Comparison of ENCODE assay signal across 14 cellular contexts in the genomic region with DNA sequence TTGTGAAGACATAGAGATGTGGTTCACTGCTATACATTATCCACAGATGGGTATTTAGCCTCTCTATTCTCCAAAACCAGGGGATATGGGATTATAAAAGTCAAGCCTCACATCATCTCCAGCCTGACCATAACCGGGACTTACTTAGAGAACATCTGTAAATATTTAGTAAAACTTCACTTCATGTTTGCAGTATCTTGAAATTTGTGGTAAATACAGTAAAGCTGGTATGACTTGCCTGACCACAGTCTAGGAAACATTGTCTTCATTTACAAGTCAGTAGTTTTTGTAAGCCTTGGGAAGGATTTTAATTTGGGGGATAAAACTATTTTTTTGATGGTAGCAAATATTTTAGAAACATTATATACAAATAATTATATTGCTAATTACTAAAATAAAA.
"Had no signal": no experiment of that assay in that cellular context is flagged by ENCODE, and none has a peak within 500 bp of the region (broad histone marks: within the 10 kb centered on the region; RNA-seq: fewer than 3 reads in every experiment).

No MANE protein-coding gene starts in this region.

- H3K36me3 Mint-ChIP-seq: activated naive CD4-positive, alpha-beta T cell treated with anti-CD3 and anti-CD28 coated beads, Interleukin-2, amount 10 ng/mL, durations not matched to agents 7 days and 5 days; natural killer cell treated with Interleukin-12 subunit alpha and Interleukin-12 subunit beta and Interleukin-15 and Interleukin-18, amount 100 ng/mL, for 72 hours had no signal

- DNase-seq: activated CD4-positive, alpha-beta memory T cell treated with anti-CD3 and anti-CD28 coated beads, Interleukin-2, amount 10 ng/mL, durations not matched to agents 7 days and 5 days; activated CD4-positive, alpha-beta T cell treated with anti-CD3 and anti-CD28 coated beads for 48 hours; activated CD4-positive, CD25-positive, alpha-beta regulatory T cell; activated effector memory CD4-positive, alpha-beta T cell treated with anti-CD3 and anti-CD28 coated beads, Interleukin-2, amount 50 U/mL, for 16 hours; activated naive CD4-positive, alpha-beta T cell treated with anti-CD3 and anti-CD28 coated beads, Interleukin-2, amount 10 ng/mL, durations not matched to agents 7 days and 5 days; brain microvascular endothelial cell; central memory CD4-positive, alpha-beta T cell; psoas muscle; stimulated activated CD4-positive, alpha-beta T cell treated with anti-CD3 and anti-CD28 coated beads, Interleukin-4, amount 100 ng/mL, for 24 hours; stimulated activated naive CD8-positive, alpha-beta T cell treated with anti-CD3 and anti-CD28 coated beads, Interleukin-15, Interleukin-2, amounts not matched to agents 100 U/mL and 50 U/mL, for 24 hours; SW 1271; T-helper 17 cell; upper lobe of right lung had no signal

- H3K9me3 Mint-ChIP-seq: activated CD4-positive, alpha-beta memory T cell treated with anti-CD3 and anti-CD28 coated beads, Interleukin-2, amount 10 ng/mL, durations not matched to agents 7 days and 5 days; activated naive CD4-positive, alpha-beta T cell treated with anti-CD3 and anti-CD28 coated beads, Interleukin-2, amount 10 ng/mL, durations not matched to agents 7 days and 5 days; natural killer cell treated with Interleukin-12 subunit alpha and Interleukin-12 subunit beta and Interleukin-15 and Interleukin-18, amount 100 ng/mL, for 72 hours had no signal

- H3K4me1 Mint-ChIP-seq: activated CD4-positive, alpha-beta memory T cell treated with anti-CD3 and anti-CD28 coated beads, Interleukin-2, amount 10 ng/mL, durations not matched to agents 7 days and 5 days; activated naive CD4-positive, alpha-beta T cell treated with anti-CD3 and anti-CD28 coated beads, Interleukin-2, amount 10 ng/mL, durations not matched to agents 7 days and 5 days; T-helper 17 cell had no signal

- H3K27ac Mint-ChIP-seq: activated CD4-positive, alpha-beta memory T cell treated with anti-CD3 and anti-CD28 coated beads, Interleukin-2, amount 10 ng/mL, durations not matched to agents 7 days and 5 days; activated naive CD4-positive, alpha-beta T cell treated with anti-CD3 and anti-CD28 coated beads, Interleukin-2, amount 10 ng/mL, durations not matched to agents 7 days and 5 days; natural killer cell treated with Interleukin-12 subunit alpha and Interleukin-12 subunit beta and Interleukin-15 and Interleukin-18, amount 100 ng/mL, for 72 hours; T-helper 17 cell had no signal

- H3K4me3 Mint-ChIP-seq: activated CD4-positive, alpha-beta memory T cell treated with anti-CD3 and anti-CD28 coated beads, Interleukin-2, amount 10 ng/mL, durations not matched to agents 7 days and 5 days; activated naive CD4-positive, alpha-beta T cell treated with anti-CD3 and anti-CD28 coated beads, Interleukin-2, amount 10 ng/mL, durations not matched to agents 7 days and 5 days; natural killer cell treated with Interleukin-12 subunit alpha and Interleukin-12 subunit beta and Interleukin-15 and Interleukin-18, amount 100 ng/mL, for 72 hours; T-helper 17 cell had no signal
